ENCODE assay signal across 9 cellular contexts in genomic region chr11:68425866-68426380, GRCh38.
"Had no signal": no experiment of that assay in that cellular context is flagged by ENCODE, and none has a peak within 500 bp of the region (broad histone marks: within the 10 kb centered on the region; RNA-seq: fewer than 3 reads in every experiment).

No MANE protein-coding gene starts in this region.

- H3K27me3 Mint-ChIP-seq: IgD-negative memory B cell had no signal

- DNase-seq: GM23248, GOT3, H7, HFFc6, KBM-7 had no signal

- H3K4me1 Mint-ChIP-seq: IgD-negative memory B cell had no signal

- H3K27ac ChIP-seq: GM23248, HL-60 had no signal

- H3K27ac Mint-ChIP-seq: HFFc6 had no signal

- H3K9ac ChIP-seq: GM23248 had no signal

- H3K4me3 ChIP-seq: GM23248, HAP-1 had no signal

- ATAC-seq: HCT116 had no signal

- H2AFZ ChIP-seq: GM23248 had no signal

- H3K4me3 Mint-ChIP-seq: HFFc6, IgD-negative memory B cell had no signal

- H3K4me1 ChIP-seq: HAP-1 had no signal
